ENCODE assay signal across 8 cellular contexts in genomic region chr15:89690276-89691218, GRCh38. TPM values are rescaled to one million over a fixed set of nuclear protein-coding genes. Genes with fewer than 3 reads are reported as not detected.
A peak's percentile ranks its signal among the peaks of the same experiment; 100 is the strongest.
DNase-seq lines count a peak whose midpoint lies in the region; ATAC-seq and TF ChIP-seq lines count a peak whose summit lies in the region.

PEX11A (minus strand) TSS chr15:89690754; CDS start chr15:89690632, 122 bp downstream.
WDR93 (plus strand) TSS chr15:89690811; CDS start chr15:89701747, 10,936 bp downstream.

- TF ChIP-seq CTCF in GM12875 (IDR thresholded peaks at IDR 0.05; ENCODE audit: borderline replicate concordance, insufficient read depth, low read depth, low read length) (no peak), ascending aorta (IDR thresholded peaks at IDR 0.05) (no peak), vagina (IDR thresholded peaks at IDR 0.05) (no peak)

- H3K27ac ChIP-seq in ascending aorta (peak within 1 kb of the TSS; percentile 42 to 47), vagina (peak within 1 kb of the TSS; percentile 73)

- H3K4me3 ChIP-seq in GM12875 (ENCODE audit: low read depth, low read length) (peak within 1 kb of the TSS; percentile 84), ascending aorta (peak within 1 kb of the TSS; percentile 77 to 92), vagina (peak within 1 kb of the TSS; percentile 92 to 96)

- peaks cover 0 to 7% of the 10 kb centered on the region in 2 donors for H3K4me1 ChIP-seq in ascending aorta
- H3K4me1 ChIP-seq in vagina = peaks cover 12% of the 10 kb centered on the region

- TF ChIP-seq POLR2A in vagina (IDR thresholded peaks at IDR 0.05) = peak in 1 of 2 donors; percentile 9

- H3K27me3 ChIP-seq in ascending aorta (no peaks in the 10 kb centered on the region), vagina (no peaks in the 10 kb centered on the region)

- no peaks in the 10 kb centered on the region for H3K36me3 ChIP-seq in ascending aorta
- no peaks in the 10 kb centered on the region for H3K36me3 ChIP-seq in vagina

- H3K9me3 ChIP-seq in ascending aorta = no peaks in the 10 kb centered on the region
- H3K9me3 ChIP-seq in vagina = no peaks in the 10 kb centered on the region

- DNase-seq in NCI-H1105 treated with DMSO at 0.1 percent for 48 hours (lab: John Stamatoyannopoulos, UW) (peak; percentile 71), T-helper 22 cell (ENCODE audit: low read depth) (peak; percentile 33), ascending aorta (ENCODE audit: low spot score in 2 of 2) (peak; percentile 21 to 88), hypothalamus (lab: John Stamatoyannopoulos, UW) (peak in 39 of 51 donors; percentile 19 to 69 (median 45)), renal cortical epithelial cell (ENCODE audit: low read depth) (peak; percentile 71), vagina (ENCODE audit: extremely low spot score in 2 of 2) (peak in 1 of 2 donors; percentile 87)

- peak; percentile 95 for ATAC-seq in HG02642 (IDR thresholded peaks at IDR 0.05; ENCODE audit: poor library complexity, unreplicated experiment)

- intact Hi-C loops in ascending aorta (cut with DNase I) (loop anchor here (5.0 kb wide), 1 partner anchor 43 kb away; no protein-coding TSS in a partner anchor), vagina (cut with DNase I) (no loop called here)

RNA-seq across cellular contexts. Expression of gene PEX11A, which starts in this region (rescaled TPM):
- 34.2 TPM for total RNA-seq in ascending aorta
- 3.3 and 11.6 TPM in 2 replicates for total RNA-seq in renal cortical epithelial cell
- total RNA-seq in vagina = 4.7 TPM

RNA-seq across cellular contexts. Expression of gene WDR93, which starts in this region (rescaled TPM):
- total RNA-seq in ascending aorta (not detected), renal cortical epithelial cell (0.69 and 1.2 TPM in 2 replicates), vagina (not detected)
